ENCODE assay signal across 8 cellular contexts in the genomic region with DNA sequence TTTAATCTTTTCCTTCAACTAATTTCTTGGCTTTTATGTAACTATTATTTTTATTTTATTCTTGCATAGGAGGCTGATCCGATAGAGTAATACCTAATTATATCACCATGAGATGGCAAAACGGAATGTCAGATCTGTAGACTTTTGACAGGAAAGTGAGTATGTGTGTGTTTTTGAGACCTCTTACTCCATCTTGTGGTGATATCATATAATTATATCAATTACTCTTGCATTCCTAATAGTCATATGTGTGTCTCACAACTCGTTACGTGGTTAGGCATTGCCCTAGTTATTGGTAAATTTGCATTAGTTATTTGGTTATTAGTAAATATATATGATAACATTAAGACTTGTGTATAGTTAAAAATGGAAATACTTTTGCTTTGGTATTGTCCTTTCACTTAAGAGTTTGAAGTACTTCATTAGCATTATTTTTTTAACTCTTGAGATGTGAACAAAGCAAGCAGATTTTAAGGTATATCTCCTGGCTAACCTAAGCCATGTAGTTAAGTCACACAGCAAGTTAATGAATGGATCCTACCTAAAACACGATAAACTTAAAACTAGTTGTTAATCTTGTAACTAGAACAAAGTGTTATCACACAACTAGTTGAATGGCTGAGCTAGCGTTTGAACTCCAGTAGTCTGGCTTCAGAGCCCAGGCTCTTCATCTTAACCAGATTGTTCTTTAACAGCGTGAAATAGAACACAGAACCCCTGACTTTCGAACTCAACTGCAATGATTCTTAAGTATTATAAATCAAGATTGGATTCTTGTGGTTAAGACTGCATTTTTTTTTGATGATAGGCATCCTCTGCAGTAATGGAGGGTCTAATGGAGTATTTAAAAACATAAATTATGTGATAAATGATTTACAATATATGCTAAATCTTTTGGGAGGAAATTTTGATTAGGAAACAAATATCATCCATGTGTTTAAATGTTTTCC.
DNase-seq lines count a peak whose midpoint lies in the region; ATAC-seq, FAIRE-seq and TF ChIP-seq lines count a peak whose summit lies in the region.

No MANE protein-coding gene starts in this region.

- no peak for TF ChIP-seq POLR2A in H54 (IDR thresholded peaks at IDR 0.05; ENCODE audit: low read depth, low read length)

- no peaks in the 10 kb centered on the region for H3K27me3 ChIP-seq in endocrine pancreas (ENCODE audit: control insufficient read depth, insufficient read depth, low read length)

- DNase-seq in GM12864 (ENCODE audit: low read depth) (no peak), H54 (ENCODE audit: insufficient read length, low spot score) (no peak), NCI-H460 (ENCODE audit: extremely low read depth, low read depth) (peak; percentile 39), renal cortical epithelial cell (ENCODE audit: low read depth) (peak; percentile 80), nucleus accumbens (lab: John Stamatoyannopoulos, UW) (no peak), mucosa of descending colon (no peak)
- DNase-seq in activated effector memory CD4-positive, alpha-beta T cell treated with anti-CD3 and anti-CD28 coated beads, Interleukin-2, amount 50 U/mL, for 16 hours = no peak

- H3K9me3 ChIP-seq in endocrine pancreas (ENCODE audit: control insufficient read depth, low read length) (no peaks in the 10 kb centered on the region), mucosa of descending colon (no peaks in the 10 kb centered on the region)

- no peak overlapping the region for H3K9ac ChIP-seq in endocrine pancreas (ENCODE audit: control insufficient read depth, insufficient read depth, low read length)

- H3K4me3 ChIP-seq in GM12864 (ENCODE audit: low read depth, low read length) (no peak overlapping the region), endocrine pancreas (ENCODE audit: control insufficient read depth, insufficient read depth, low read length) (peak overlapping the region; percentile 22), mucosa of descending colon (no peak overlapping the region)

- peak; percentile 15 for TF ChIP-seq CTCF in GM12864 (IDR thresholded peaks at IDR 0.05; ENCODE audit: low read depth, low read length, missing control alignments)
- no peak for TF ChIP-seq CTCF in mucosa of descending colon (IDR thresholded peaks at IDR 0.05)

- H3K36me3 ChIP-seq in endocrine pancreas (ENCODE audit: control insufficient read depth, insufficient read depth, low read length) = no peaks in the 10 kb centered on the region
- H3K36me3 ChIP-seq in mucosa of descending colon (ENCODE audit: low read depth) = no peaks in the 10 kb centered on the region

- peak; percentile 70 for FAIRE-seq in H54 (lab: Jason Lieb, UNC)

- peaks cover 12% of the 10 kb centered on the region for H3K4me1 ChIP-seq in endocrine pancreas (ENCODE audit: control insufficient read depth, insufficient read depth, low read length)
- no peaks in the 10 kb centered on the region for H3K4me1 ChIP-seq in mucosa of descending colon (ENCODE audit: low read depth)

- no peak for ATAC-seq in mucosa of descending colon

- intact Hi-C loops in mucosa of descending colon (cut with DNase I, micrococcal nuclease) = no loop called here

Comparison
In these comparisons a context has a peak if more than half of its experiments do, and no peak if none do; other contexts are left out.
1. DNase-seq: peak in NCI-H460 (single experiment) and renal cortical epithelial cell (single experiment); none in GM12864 (single experiment), H54 (single experiment), nucleus accumbens (0 of 56), mucosa of descending colon (0 of 3) and activated effector memory CD4-positive, alpha-beta T cell treated with anti-CD3 and anti-CD28 coated beads, Interleukin-2, amount 50 U/mL, for 16 hours (single experiment).